Comparison of ENCODE assay signal across 19 cellular contexts in genomic region chr17:8480011-8480976, GRCh38. TPM values are rescaled to one million over a fixed set of nuclear protein-coding genes. Genes with fewer than 3 reads are reported as not detected.
DNase-seq lines count a peak whose midpoint lies in the region; ATAC-seq and TF ChIP-seq lines count a peak whose summit lies in the region.
"Had no signal": no experiment of that assay in that cellular context is flagged by ENCODE, and none has a peak within 500 bp of the region (broad histone marks: within the 10 kb centered on the region; RNA-seq: fewer than 3 reads in every experiment).

No MANE protein-coding gene starts in this region.

- peak overlapping the region; percentile 55 for H3K27ac Mint-ChIP-seq in T-helper 1 cell treated with Interleukin-12 subunit alpha and Interleukin-12 subunit beta and Interleukin-4 antibody, amounts not matched to agents 30 μg/mL and 1 μg/mL, for 36 hours
- peak overlapping the region; percentile 72 for H3K27ac Mint-ChIP-seq in endothelial cell (ENCODE audit: unreplicated experiment)
- H3K27ac Mint-ChIP-seq: activated naive CD4-positive, alpha-beta T cell treated with anti-CD3 and anti-CD28 coated beads, Interleukin-2, amount 10 ng/mL, durations not matched to agents 7 days and 5 days; nephron progenitor cell had no signal

- peaks cover 38% of the 10 kb centered on the region for H3K36me3 ChIP-seq in muscle layer of colon (ENCODE audit: insufficient read depth, low read length)
- H3K36me3 ChIP-seq in transverse colon: peaks cover 0 to 22% (median 7%) of the 10 kb centered on the region in 4 donors

- peaks cover 46% of the 10 kb centered on the region for H3K36me3 Mint-ChIP-seq in T-helper 1 cell treated with Interleukin-12 subunit alpha and Interleukin-12 subunit beta and Interleukin-4 antibody, amounts not matched to agents 30 μg/mL and 1 μg/mL, for 36 hours (ENCODE audit: low read depth)
- H3K36me3 Mint-ChIP-seq in endothelial cell (ENCODE audit: low read depth, unreplicated experiment): peaks cover 56% of the 10 kb centered on the region

- H3K4me1 ChIP-seq in muscle layer of colon (ENCODE audit: insufficient read depth, low read length) (peaks cover 17% of the 10 kb centered on the region), transverse colon (peaks cover 6 to 15% (median 6%) of the 10 kb centered on the region in 4 donors)
- H3K4me1 ChIP-seq: BLaER1 treated with 17β-estradiol and CSF1 and Interleukin-3, amounts not matched to agents 10 nM and 100 nM had no signal

- intact Hi-C loops in transverse colon (cut with DNase I; ENCODE audit: low total_unique reads): no loop called here

- in situ Hi-C loops in transverse colon (cut with MboI; ENCODE audit: low pct_ligation_motif_present in 1 of 4, low pct_unique_long_range_greater_than_20kb in 1 of 4, low sequenced_read_pairs in 3 of 4): no loop called here

- no peak for TF ChIP-seq EP300 in transverse colon (IDR thresholded peaks at IDR 0.05; ENCODE audit: low read depth)

- H3K9ac ChIP-seq in muscle layer of colon (ENCODE audit: low read length): no peak overlapping the region
- H3K9ac ChIP-seq: BLaER1 treated with 17β-estradiol and CSF1 and Interleukin-3, amounts not matched to agents 10 nM and 100 nM had no signal

- H3K9me3 ChIP-seq in muscle layer of colon (ENCODE audit: low read length) (no peaks in the 10 kb centered on the region), transverse colon (no peaks in the 10 kb centered on the region)
- H3K9me3 ChIP-seq: lower lobe of right lung had no signal

- H3K4me1 Mint-ChIP-seq in T-helper 1 cell treated with Interleukin-12 subunit alpha and Interleukin-12 subunit beta and Interleukin-4 antibody, amounts not matched to agents 30 μg/mL and 1 μg/mL, for 36 hours (ENCODE audit: low read depth): peaks cover 1% of the 10 kb centered on the region
- H3K4me1 Mint-ChIP-seq in endothelial cell (ENCODE audit: unreplicated experiment): peaks cover 2% of the 10 kb centered on the region
- H3K4me1 Mint-ChIP-seq: activated naive CD4-positive, alpha-beta T cell treated with anti-CD3 and anti-CD28 coated beads, Interleukin-2, amount 10 ng/mL, durations not matched to agents 7 days and 5 days; nephron progenitor cell had no signal

- H3K27me3 ChIP-seq in muscle layer of colon (ENCODE audit: control insufficient read depth in 1 of 2, insufficient read depth in 2 of 2, low read length in 2 of 2) (no peaks in the 10 kb centered on the region), transverse colon (no peaks in the 10 kb centered on the region)
- H3K27me3 ChIP-seq: BLaER1 treated with 17β-estradiol and CSF1 and Interleukin-3, amounts not matched to agents 10 nM and 100 nM; cardiac muscle cell had no signal

- WGBS in transverse colon (ENCODE audit: low coverage in 1 of 2), 2 donors: 89% methylated on average over 33 of the region's 33 CpGs; no CpG with 5 or more reads in 1 of the 2 donors

- no peak for ATAC-seq in HG03521 (IDR thresholded peaks at IDR 0.05; ENCODE audit: unreplicated experiment)

- no peak overlapping the region for H3K4me3 ChIP-seq in muscle layer of colon (ENCODE audit: low read depth in 1 of 2, low read length in 2 of 2)
- no peak overlapping the region for H3K4me3 ChIP-seq in transverse colon
- H3K4me3 ChIP-seq: BLaER1 treated with 17β-estradiol and CSF1 and Interleukin-3, amounts not matched to agents 10 nM and 100 nM; cardiac muscle cell; lower lobe of right lung had no signal

- TF ChIP-seq CTCF in endothelial cell (IDR thresholded peaks at IDR 0.05; ENCODE audit: unreplicated experiment) (no peak), transverse colon (IDR thresholded peaks at IDR 0.05) (no peak)

- TF ChIP-seq POLR2A in transverse colon (IDR thresholded peaks at IDR 0.05): no peak

- peak overlapping the region; percentile 12 for H3K27ac ChIP-seq in muscle layer of colon (ENCODE audit: low read depth, low read length)
- peak overlapping the region; percentile 32 to 77 (median 50) for H3K27ac ChIP-seq in transverse colon
- H3K27ac ChIP-seq: 22Rv1; BLaER1 treated with 17β-estradiol and CSF1 and Interleukin-3, amounts not matched to agents 10 nM and 100 nM; cardiac muscle cell; lower lobe of right lung had no signal

- no peaks in the 10 kb centered on the region for H3K27me3 Mint-ChIP-seq in T-helper 1 cell treated with Interleukin-12 subunit alpha and Interleukin-12 subunit beta and Interleukin-4 antibody, amounts not matched to agents 30 μg/mL and 1 μg/mL, for 36 hours (ENCODE audit: low read depth)
- H3K27me3 Mint-ChIP-seq in endothelial cell (ENCODE audit: unreplicated experiment): peaks cover 17% of the 10 kb centered on the region
- H3K27me3 Mint-ChIP-seq: activated naive CD4-positive, alpha-beta T cell treated with anti-CD3 and anti-CD28 coated beads, Interleukin-2, amount 10 ng/mL, durations not matched to agents 7 days and 5 days had no signal

- no peak for DNase-seq in T-helper 1 cell
- no peak for DNase-seq in endothelial cell (ENCODE audit: low spot score)
- no peak for DNase-seq in transverse colon
- no peak for DNase-seq in EL
- no peak for DNase-seq in amniotic stem cell (lab: John Stamatoyannopoulos, UW)
- DNase-seq: activated naive CD4-positive, alpha-beta T cell treated with anti-CD3 and anti-CD28 coated beads, Interleukin-2, amount 10 ng/mL, durations not matched to agents 7 days and 5 days; DMS153; lower lobe of right lung; NCI-H187; NCI-H446 treated with DMSO at 0.1 percent for 48 hours; nephron progenitor cell; SHP77; stimulated activated CD4-positive, alpha-beta T cell treated with anti-CD3 and anti-CD28 coated beads, Interleukin-1b, Interleukin-23, amount 100 ng/mL, for 48 hours had no signal

- H3K9me3 Mint-ChIP-seq in T-helper 1 cell treated with Interleukin-12 subunit alpha and Interleukin-12 subunit beta and Interleukin-4 antibody, amounts not matched to agents 30 μg/mL and 1 μg/mL, for 36 hours: peaks cover 17% of the 10 kb centered on the region
- H3K9me3 Mint-ChIP-seq in endothelial cell (ENCODE audit: unreplicated experiment): no peaks in the 10 kb centered on the region

- no peak overlapping the region for H3K4me3 Mint-ChIP-seq in T-helper 1 cell treated with Interleukin-12 subunit alpha and Interleukin-12 subunit beta and Interleukin-4 antibody, amounts not matched to agents 30 μg/mL and 1 μg/mL, for 36 hours
- H3K4me3 Mint-ChIP-seq in endothelial cell (ENCODE audit: unreplicated experiment): no peak overlapping the region
- H3K4me3 Mint-ChIP-seq: activated naive CD4-positive, alpha-beta T cell treated with anti-CD3 and anti-CD28 coated beads, Interleukin-2, amount 10 ng/mL, durations not matched to agents 7 days and 5 days; nephron progenitor cell had no signal

RNA-seq across cellular contexts. Expression of gene NDEL1, which starts 44.6 kb away (rescaled TPM):
- total RNA-seq in endothelial cell (ENCODE audit: unreplicated experiment) (82.4 TPM), transverse colon (10 to 100 TPM; 28.3 to 82.4 (median 77.2) TPM)
